ENCODE assay signal across 9 cellular contexts in the genomic region with DNA sequence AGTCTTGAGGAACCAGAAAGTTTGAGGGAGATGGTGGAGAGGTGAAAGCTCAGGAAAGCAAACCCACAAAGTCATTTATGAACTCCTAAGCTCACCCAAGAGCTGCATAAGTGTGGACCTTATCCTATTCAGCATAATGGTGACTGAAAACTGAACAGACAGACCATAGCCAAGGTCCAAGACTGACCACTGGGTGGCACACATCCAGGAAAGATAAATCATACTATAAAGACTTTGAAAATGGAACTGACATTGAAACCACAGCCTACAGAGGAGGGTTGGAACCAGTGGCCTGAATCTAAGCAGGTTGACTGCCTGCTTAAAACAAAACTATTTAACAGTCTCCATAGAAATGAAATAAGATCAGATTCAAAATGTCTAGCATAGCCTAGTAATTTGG.
A peak's percentile ranks its signal among the peaks of the same experiment; 100 is the strongest.
DNase-seq lines count a peak whose midpoint lies in the region; ATAC-seq and TF ChIP-seq lines count a peak whose summit lies in the region.
"Had no signal": no experiment of that assay in that cellular context is flagged by ENCODE, and none has a peak within 500 bp of the region (broad histone marks: within the 10 kb centered on the region; RNA-seq: fewer than 3 reads in every experiment).

No MANE protein-coding gene starts in this region.

- H3K4me1 Mint-ChIP-seq in endodermal cell: no peaks in the 10 kb centered on the region

- no peaks in the 10 kb centered on the region for H3K27me3 ChIP-seq in endodermal cell (ENCODE audit: control insufficient read depth, insufficient read depth, low read length, poor library complexity, severe bottlenecking)

- no peak overlapping the region for H3K27ac Mint-ChIP-seq in endodermal cell
- H3K27ac Mint-ChIP-seq: stimulated activated naive CD8-positive, alpha-beta T cell treated with anti-CD3 and anti-CD28 coated beads, Interleukin-15, Interleukin-2, amounts not matched to agents 100 ng/mL and 50 ng/mL, for 24 hours had no signal

- H3K4me3 ChIP-seq in GM12864 (ENCODE audit: low read depth, low read length) (no peak overlapping the region), endodermal cell (ENCODE audit: low read length) (no peak overlapping the region)

- H3K27ac ChIP-seq in endodermal cell (ENCODE audit: low read depth, low read length): no peak overlapping the region

- no peak overlapping the region for H3K9ac ChIP-seq in endodermal cell (ENCODE audit: extremely low read depth, low read length, poor library complexity, severe bottlenecking)

- H3K9me3 Mint-ChIP-seq in endodermal cell: no peaks in the 10 kb centered on the region
- H3K9me3 Mint-ChIP-seq: stimulated activated naive CD8-positive, alpha-beta T cell treated with anti-CD3 and anti-CD28 coated beads, Interleukin-15, Interleukin-2, amounts not matched to agents 100 ng/mL and 50 ng/mL, for 24 hours had no signal

- DNase-seq in GM12864 (ENCODE audit: low read depth) (no peak), HuH-7.5 (ENCODE audit: low spot score) (peak; percentile 0), endodermal cell (peak; percentile 60), left cardiac atrium (no peak), HCEC 1CT (no peak), cortex of kidney (lab: John Stamatoyannopoulos, UW) (no peak)
- DNase-seq in effector CD4-positive, alpha-beta T cell: no peak

- no peaks in the 10 kb centered on the region for H3K36me3 Mint-ChIP-seq in endodermal cell (ENCODE audit: low read depth)

- intact Hi-C loops in left cardiac atrium (cut with DNase I): no loop called here

- ATAC-seq in GM21528 (IDR thresholded peaks at IDR 0.05; ENCODE audit: low FRiP score, unreplicated experiment) (peak; percentile 81), left cardiac atrium (no peak)

- H3K27me3 Mint-ChIP-seq in endodermal cell (ENCODE audit: insufficient read depth): no peaks in the 10 kb centered on the region
- H3K27me3 Mint-ChIP-seq: stimulated activated naive CD8-positive, alpha-beta T cell treated with anti-CD3 and anti-CD28 coated beads, Interleukin-15, Interleukin-2, amounts not matched to agents 100 ng/mL and 50 ng/mL, for 24 hours had no signal

- no peaks in the 10 kb centered on the region for H3K36me3 ChIP-seq in endodermal cell (ENCODE audit: control insufficient read depth, insufficient read depth, low read length)

- TF ChIP-seq CTCF in GM12864 (IDR thresholded peaks at IDR 0.05; ENCODE audit: low read depth, low read length, missing control alignments) (peak; percentile 37), endodermal cell (conservative IDR thresholded peaks at IDR 0.05) (peak; percentile 74)

- no peaks in the 10 kb centered on the region for H3K4me1 ChIP-seq in endodermal cell (ENCODE audit: control insufficient read depth, insufficient read depth, low read length)

- H3K9me3 ChIP-seq in endodermal cell (ENCODE audit: control insufficient read depth, low read length): peaks cover 5% of the 10 kb centered on the region

- no peak overlapping the region for H3K4me3 Mint-ChIP-seq in endodermal cell
- H3K4me3 Mint-ChIP-seq: stimulated activated naive CD8-positive, alpha-beta T cell treated with anti-CD3 and anti-CD28 coated beads, Interleukin-15, Interleukin-2, amounts not matched to agents 100 ng/mL and 50 ng/mL, for 24 hours had no signal

Comparison
In these comparisons a context has a peak if more than half of its experiments do, and no peak if none do; other contexts are left out.
1. DNase-seq: peak in HuH-7.5 (single experiment) and endodermal cell (single experiment); none in GM12864 (single experiment), effector CD4-positive, alpha-beta T cell (single experiment), left cardiac atrium (single experiment), HCEC 1CT (single experiment) and cortex of kidney (single experiment).